ENCODE assay signal across 2 cellular contexts in genomic region chr9:120868339-120868675, GRCh38.
TF ChIP-seq lines count a peak whose summit lies in the region.

No MANE protein-coding gene starts in this region.

TF ChIP-seq in K562, 482 proteins besides CTCF, POLR2A, EP300 and RAD21:
- TF ChIP-seq ARNT (IDR thresholded peaks at IDR 0.05): no peak
- TF ChIP-seq KLF13 (tag; IDR thresholded peaks at IDR 0.05; ENCODE audit: borderline replicate concordance, low read depth): peak; percentile 63; the same call in 1 of the 2 replicates
- peak; percentile 56 for TF ChIP-seq NEUROD1 (IDR thresholded peaks at IDR 0.05; ENCODE audit: borderline replicate concordance, low read depth, low read length, partially characterized antibody)
- TF ChIP-seq SAP30 (IDR thresholded peaks at IDR 0.05; ENCODE audit: borderline replicate concordance, insufficient read depth, low read depth, low read length, poor library complexity, severe bottlenecking): peak; percentile 88
- TF ChIP-seq HMGXB4 (CRISPR knock-in tag; IDR thresholded peaks at IDR 0.05): 0 out of 2 replicates have a peak, but pooled peaks have one; percentile 5
- no peak for TF ChIP-seq ZNF124 (CRISPR knock-in tag; IDR thresholded peaks at IDR 0.05)
- peak; percentile 86 for TF ChIP-seq MXI1 (IDR thresholded peaks at IDR 0.05; ENCODE audit: low read depth, low read length)
- no peak for TF ChIP-seq TOE1 (IDR thresholded peaks at IDR 0.05; ENCODE audit: borderline replicate concordance)
- TF ChIP-seq TOE1 (CRISPR knock-in tag; IDR thresholded peaks at IDR 0.05; ENCODE audit: borderline replicate concordance, low read depth): no peak
- TF ChIP-seq MYC (IDR thresholded peaks at IDR 0.05; ENCODE audit: low read depth, low read length): peak; percentile 12; the same call in 1 of the 2 replicates
- TF ChIP-seq MYC (CRISPR knock-in tag; IDR thresholded peaks at IDR 0.05; ENCODE audit: borderline replicate concordance, low read depth): no peak
- no peak for TF ChIP-seq CEBPG (CRISPR knock-in tag; IDR thresholded peaks at IDR 0.05)
- peak in 1 of 2 experiments; percentile 94; a peak in 2 of 4 replicates for TF ChIP-seq CEBPG (tag; conservative IDR thresholded peaks at IDR 0.05 in 1 of 2, IDR thresholded peaks at IDR 0.05 in 1 of 2)
TF ChIP-seq in K562: peak in this region for 7.

TF ChIP-seq in SK-N-SH, 30 proteins besides CTCF, POLR2A, EP300 and RAD21:
- TF ChIP-seq CHD2 (IDR thresholded peaks at IDR 0.05; ENCODE audit: low read length, partially characterized antibody) (no peak), RXRA (IDR thresholded peaks at IDR 0.05; ENCODE audit: borderline replicate concordance, low read depth) (no peak), MXI1 (IDR thresholded peaks at IDR 0.05; ENCODE audit: low read depth, low read length) (no peak), REST (IDR thresholded peaks at IDR 0.05; ENCODE audit: low read depth, low read length) (no peak), TEAD4 (IDR thresholded peaks at IDR 0.05; ENCODE audit: borderline replicate concordance, insufficient read depth) (no peak), GATA2 (CRISPR knock-in tag; IDR thresholded peaks at IDR 0.05) (no peak), ELF1 (IDR thresholded peaks at IDR 0.05) (no peak), JUND (IDR thresholded peaks at IDR 0.05) (no peak), YY1 (IDR thresholded peaks at IDR 0.05; ENCODE audit: low read depth) (no peak), SIN3A (IDR thresholded peaks at IDR 0.05; ENCODE audit: borderline replicate concordance, low read depth, low read length) (no peak), RFX5 (IDR thresholded peaks at IDR 0.05; ENCODE audit: low read length) (no peak), IRF3 (IDR thresholded peaks at IDR 0.05; ENCODE audit: low read depth, low read length) (no peak), RCOR1 (IDR thresholded peaks at IDR 0.05; ENCODE audit: low read length) (no peak), FOXJ3 (CRISPR knock-in tag; IDR thresholded peaks at IDR 0.05) (no peak), SMC3 (IDR thresholded peaks at IDR 0.05; ENCODE audit: low read depth, low read length) (no peak)
- TF ChIP-seq, protein P1, sequence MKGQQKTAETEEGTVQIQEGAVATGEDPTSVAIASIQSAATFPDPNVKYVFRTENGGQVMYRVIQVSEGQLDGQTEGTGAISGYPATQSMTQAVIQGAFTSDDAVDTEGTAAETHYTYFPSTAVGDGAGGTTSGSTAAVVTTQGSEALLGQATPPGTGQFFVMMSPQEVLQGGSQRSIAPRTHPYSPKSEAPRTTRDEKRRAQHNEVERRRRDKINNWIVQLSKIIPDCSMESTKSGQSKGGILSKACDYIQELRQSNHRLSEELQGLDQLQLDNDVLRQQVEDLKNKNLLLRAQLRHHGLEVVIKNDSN (IDR thresholded peaks at IDR 0.05; ENCODE audit: borderline replicate concordance, low read depth): no peak
